1 cellular context compared by ENCODE assay signal in the genomic region with DNA sequence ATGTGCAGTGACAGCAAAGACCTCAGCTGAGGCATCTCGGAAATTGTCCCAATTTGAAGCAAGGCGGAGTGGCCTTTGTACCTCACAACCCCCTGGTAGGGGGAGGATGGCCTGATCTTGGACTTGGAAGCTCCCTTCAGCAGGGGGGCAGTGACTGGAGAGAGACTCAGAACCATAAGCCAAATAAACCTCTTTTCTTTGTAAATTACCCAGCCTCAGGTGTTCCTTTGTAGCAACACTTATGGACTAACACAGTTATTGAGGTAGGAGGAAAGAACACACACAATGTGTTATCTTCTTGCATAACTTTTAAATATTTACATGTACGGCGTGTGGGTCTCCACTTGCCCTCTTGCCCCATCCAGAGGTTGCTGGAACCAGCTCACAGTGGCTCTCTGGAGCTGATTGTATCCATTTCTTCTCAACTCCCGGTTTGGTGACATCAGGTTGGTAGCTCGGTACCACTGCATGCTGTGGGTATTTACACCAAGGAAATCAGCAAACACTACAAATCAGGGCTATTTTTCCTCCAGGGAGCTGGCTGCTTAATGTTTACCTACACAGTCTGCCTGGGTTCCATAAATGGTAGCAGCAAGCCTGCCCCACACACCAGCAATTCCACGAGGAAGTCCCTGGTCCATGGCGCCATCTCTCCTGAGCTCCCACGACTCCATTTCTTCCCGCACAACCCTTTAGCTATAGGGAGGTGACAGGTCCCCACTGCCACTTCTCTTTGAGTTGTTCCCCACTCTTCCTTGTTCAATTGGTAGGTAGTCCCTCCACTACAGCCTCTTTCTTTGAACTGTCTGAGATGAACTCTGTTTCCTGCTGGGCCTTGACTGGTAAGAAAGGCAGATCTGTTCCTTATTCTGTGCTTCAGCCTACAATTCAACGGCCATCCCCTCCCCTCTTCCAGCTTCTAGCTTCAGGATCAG.
TF ChIP-seq lines count a peak whose summit lies in the region.

No MANE protein-coding gene starts in this region.

TF ChIP-seq in HepG2, 621 proteins besides CTCF, POLR2A, EP300 and RAD21 (continued from another document and continues in another):
- TF ChIP-seq HNF1B (CRISPR knock-in tag; IDR thresholded peaks at IDR 0.05) = no peak
- TF ChIP-seq, protein P1, sequence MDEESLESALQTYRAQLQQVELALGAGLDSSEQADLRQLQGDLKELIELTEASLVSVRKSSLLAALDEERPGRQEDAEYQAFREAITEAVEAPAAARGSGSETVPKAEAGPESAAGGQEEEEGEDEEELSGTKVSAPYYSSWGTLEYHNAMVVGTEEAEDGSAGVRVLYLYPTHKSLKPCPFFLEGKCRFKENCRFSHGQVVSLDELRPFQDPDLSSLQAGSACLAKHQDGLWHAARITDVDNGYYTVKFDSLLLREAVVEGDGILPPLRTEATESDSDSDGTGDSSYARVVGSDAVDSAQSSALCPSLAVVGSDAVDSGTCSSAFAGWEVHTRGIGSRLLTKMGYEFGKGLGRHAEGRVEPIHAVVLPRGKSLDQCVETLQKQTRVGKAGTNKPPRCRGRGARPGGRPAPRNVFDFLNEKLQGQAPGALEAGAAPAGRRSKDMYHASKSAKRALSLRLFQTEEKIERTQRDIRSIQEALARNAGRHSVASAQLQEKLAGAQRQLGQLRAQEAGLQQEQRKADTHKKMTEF (CRISPR knock-in tag; IDR thresholded peaks at IDR 0.05) = peak; percentile 87
- no peak for TF ChIP-seq ZNF883 (CRISPR knock-in tag; IDR thresholded peaks at IDR 0.05; ENCODE audit: not compliant biosample characterization)
- no peak for TF ChIP-seq ZNF432 (CRISPR knock-in tag; IDR thresholded peaks at IDR 0.05; ENCODE audit: borderline replicate concordance)
- TF ChIP-seq MIER3 (CRISPR knock-in tag; IDR thresholded peaks at IDR 0.05; ENCODE audit: borderline replicate concordance) = peak; percentile 73; the same call in 1 of the 2 replicates
- TF ChIP-seq SP140L (CRISPR knock-in tag; IDR thresholded peaks at IDR 0.05; ENCODE audit: borderline replicate concordance) = no peak
- TF ChIP-seq KDM4B (CRISPR knock-in tag; IDR thresholded peaks at IDR 0.05) = no peak
- no peak for TF ChIP-seq ETS1 (CRISPR knock-in tag; IDR thresholded peaks at IDR 0.05)
- TF ChIP-seq MED13 (CRISPR knock-in tag; IDR thresholded peaks at IDR 0.05) = no peak
- TF ChIP-seq ZFYVE20 (CRISPR knock-in tag; IDR thresholded peaks at IDR 0.05; ENCODE audit: borderline replicate concordance, low read depth) = no peak
- no peak for TF ChIP-seq ZNF850 (CRISPR knock-in tag; conservative IDR thresholded peaks at IDR 0.05)
- peak; percentile 83 for TF ChIP-seq XRCC5 (optimal IDR thresholded peaks at IDR 0.05; ENCODE audit: low read length)
- TF ChIP-seq ZNF251 (CRISPR knock-in tag; IDR thresholded peaks at IDR 0.05) = no peak
- TF ChIP-seq HNRNPK (IDR thresholded peaks at IDR 0.05; ENCODE audit: low read depth, low read length, poor library complexity, severe bottlenecking) = no peak
- no peak for TF ChIP-seq GLI4 (CRISPR knock-in tag; IDR thresholded peaks at IDR 0.05; ENCODE audit: borderline replicate concordance)
- no peak for TF ChIP-seq POLR2G (IDR thresholded peaks at IDR 0.05; ENCODE audit: low read depth, low read length)
- TF ChIP-seq, protein P2, sequence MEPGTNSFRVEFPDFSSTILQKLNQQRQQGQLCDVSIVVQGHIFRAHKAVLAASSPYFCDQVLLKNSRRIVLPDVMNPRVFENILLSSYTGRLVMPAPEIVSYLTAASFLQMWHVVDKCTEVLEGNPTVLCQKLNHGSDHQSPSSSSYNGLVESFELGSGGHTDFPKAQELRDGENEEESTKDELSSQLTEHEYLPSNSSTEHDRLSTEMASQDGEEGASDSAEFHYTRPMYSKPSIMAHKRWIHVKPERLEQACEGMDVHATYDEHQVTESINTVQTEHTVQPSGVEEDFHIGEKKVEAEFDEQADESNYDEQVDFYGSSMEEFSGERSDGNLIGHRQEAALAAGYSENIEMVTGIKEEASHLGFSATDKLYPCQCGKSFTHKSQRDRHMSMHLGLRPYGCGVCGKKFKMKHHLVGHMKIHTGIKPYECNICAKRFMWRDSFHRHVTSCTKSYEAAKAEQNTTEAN (CRISPR knock-in tag; conservative IDR thresholded peaks at IDR 0.05) = no peak
- TF ChIP-seq, protein P3, sequence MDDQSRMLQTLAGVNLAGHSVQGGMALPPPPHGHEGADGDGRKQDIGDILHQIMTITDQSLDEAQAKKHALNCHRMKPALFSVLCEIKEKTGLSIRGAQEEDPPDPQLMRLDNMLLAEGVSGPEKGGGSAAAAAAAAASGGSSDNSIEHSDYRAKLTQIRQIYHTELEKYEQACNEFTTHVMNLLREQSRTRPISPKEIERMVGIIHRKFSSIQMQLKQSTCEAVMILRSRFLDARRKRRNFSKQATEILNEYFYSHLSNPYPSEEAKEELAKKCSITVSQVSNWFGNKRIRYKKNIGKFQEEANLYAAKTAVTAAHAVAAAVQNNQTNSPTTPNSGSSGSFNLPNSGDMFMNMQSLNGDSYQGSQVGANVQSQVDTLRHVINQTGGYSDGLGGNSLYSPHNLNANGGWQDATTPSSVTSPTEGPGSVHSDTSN (CRISPR knock-in tag; IDR thresholded peaks at IDR 0.05; ENCODE audit: borderline replicate concordance) = no peak
- no peak for TF ChIP-seq SRSF4 (IDR thresholded peaks at IDR 0.05; ENCODE audit: low read depth, low read length, poor library complexity, severe bottlenecking)
- no peak for TF ChIP-seq ZFP36L2 (CRISPR knock-in tag; IDR thresholded peaks at IDR 0.05)
- no peak for TF ChIP-seq ZNF33A (CRISPR knock-in tag; IDR thresholded peaks at IDR 0.05; ENCODE audit: borderline replicate concordance)
- TF ChIP-seq ZNF800 (CRISPR knock-in tag; IDR thresholded peaks at IDR 0.05) = no peak
- TF ChIP-seq, protein P4, sequence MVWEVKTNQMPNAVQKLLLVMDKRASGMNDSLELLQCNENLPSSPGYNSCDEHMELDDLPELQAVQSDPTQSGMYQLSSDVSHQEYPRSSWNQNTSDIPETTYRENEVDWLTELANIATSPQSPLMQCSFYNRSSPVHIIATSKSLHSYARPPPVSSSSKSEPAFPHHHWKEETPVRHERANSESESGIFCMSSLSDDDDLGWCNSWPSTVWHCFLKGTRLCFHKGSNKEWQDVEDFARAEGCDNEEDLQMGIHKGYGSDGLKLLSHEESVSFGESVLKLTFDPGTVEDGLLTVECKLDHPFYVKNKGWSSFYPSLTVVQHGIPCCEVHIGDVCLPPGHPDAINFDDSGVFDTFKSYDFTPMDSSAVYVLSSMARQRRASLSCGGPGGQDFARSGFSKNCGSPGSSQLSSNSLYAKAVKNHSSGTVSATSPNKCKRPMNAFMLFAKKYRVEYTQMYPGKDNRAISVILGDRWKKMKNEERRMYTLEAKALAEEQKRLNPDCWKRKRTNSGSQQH (CRISPR knock-in tag; IDR thresholded peaks at IDR 0.05; ENCODE audit: low read depth) = no peak
- no peak; the same call in 1 of the 2 replicates for TF ChIP-seq ZBTB8A (CRISPR knock-in tag; IDR thresholded peaks at IDR 0.05; ENCODE audit: borderline replicate concordance, low read depth)
- no peak for TF ChIP-seq DDIT3 (CRISPR knock-in tag; IDR thresholded peaks at IDR 0.05)
- TF ChIP-seq ZNF556 (CRISPR knock-in tag; IDR thresholded peaks at IDR 0.05; ENCODE audit: borderline replicate concordance) = 0 out of 2 replicates have a peak, but pooled peaks have one; percentile 19
- TF ChIP-seq NFKBIZ (CRISPR knock-in tag; IDR thresholded peaks at IDR 0.05) = peak; percentile 81; the same call in 1 of the 2 replicates
- no peak for TF ChIP-seq ZNF350 (CRISPR knock-in tag; IDR thresholded peaks at IDR 0.05; ENCODE audit: borderline replicate concordance, low read depth)
- TF ChIP-seq, protein P5, sequence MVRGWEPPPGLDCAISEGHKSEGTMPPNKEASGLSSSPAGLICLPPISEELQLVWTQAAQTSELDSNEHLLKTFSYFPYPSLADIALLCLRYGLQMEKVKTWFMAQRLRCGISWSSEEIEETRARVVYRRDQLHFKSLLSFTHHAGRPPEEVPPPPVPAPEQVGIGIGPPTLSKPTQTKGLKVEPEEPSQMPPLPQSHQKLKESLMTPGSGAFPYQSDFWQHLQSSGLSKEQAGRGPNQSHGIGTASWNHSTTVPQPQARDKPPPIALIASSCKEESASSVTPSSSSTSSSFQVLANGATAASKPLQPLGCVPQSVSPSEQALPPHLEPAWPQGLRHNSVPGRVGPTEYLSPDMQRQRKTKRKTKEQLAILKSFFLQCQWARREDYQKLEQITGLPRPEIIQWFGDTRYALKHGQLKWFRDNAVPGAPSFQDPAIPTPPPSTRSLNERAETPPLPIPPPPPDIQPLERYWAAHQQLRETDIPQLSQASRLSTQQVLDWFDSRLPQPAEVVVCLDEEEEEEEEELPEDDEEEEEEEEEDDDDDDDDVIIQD (CRISPR knock-in tag; IDR thresholded peaks at IDR 0.05; ENCODE audit: low read depth) = 0 out of 2 replicates have a peak, but pooled peaks have one; percentile 22
- TF ChIP-seq MBNL3 (CRISPR knock-in tag; conservative IDR thresholded peaks at IDR 0.05) = no peak
- no peak for TF ChIP-seq CREB3 (CRISPR knock-in tag; IDR thresholded peaks at IDR 0.05)
- TF ChIP-seq MYC (CRISPR knock-in tag; IDR thresholded peaks at IDR 0.05; ENCODE audit: borderline replicate concordance) = no peak; the same call in 1 of the 2 replicates
- TF ChIP-seq ETV6 (CRISPR knock-in tag; conservative IDR thresholded peaks at IDR 0.05) = no peak; the same call in 1 of the 2 replicates
- peak; percentile 91 for TF ChIP-seq GATAD2A (CRISPR knock-in tag; IDR thresholded peaks at IDR 0.05)
- TF ChIP-seq ZFP41 (CRISPR knock-in tag; IDR thresholded peaks at IDR 0.05; ENCODE audit: borderline replicate concordance) = 0 out of 2 replicates have a peak, but pooled peaks have one; percentile 17
- no peak for TF ChIP-seq GTF3A (CRISPR knock-in tag; conservative IDR thresholded peaks at IDR 0.05)
- TF ChIP-seq SMAD9 (CRISPR knock-in tag; IDR thresholded peaks at IDR 0.05) = no peak
- TF ChIP-seq KDM5A (IDR thresholded peaks at IDR 0.05; ENCODE audit: borderline replicate concordance, low read length) = no peak
- TF ChIP-seq NBN (conservative IDR thresholded peaks at IDR 0.05) = no peak
- no peak for TF ChIP-seq ZNF383 (CRISPR knock-in tag; IDR thresholded peaks at IDR 0.05; ENCODE audit: borderline replicate concordance)
- no peak for TF ChIP-seq ZNF343 (CRISPR knock-in tag; IDR thresholded peaks at IDR 0.05)
- TF ChIP-seq KDM3A (CRISPR knock-in tag; IDR thresholded peaks at IDR 0.05; ENCODE audit: low read depth) = no peak
- no peak for TF ChIP-seq ZNF768 (CRISPR knock-in tag; IDR thresholded peaks at IDR 0.05)
- TF ChIP-seq LBX2 (CRISPR knock-in tag; IDR thresholded peaks at IDR 0.05; ENCODE audit: borderline replicate concordance) = no peak
- TF ChIP-seq MIXL1 (CRISPR knock-in tag; IDR thresholded peaks at IDR 0.05) = peak; percentile 67; the same call in 1 of the 2 replicates
